In genomic region chr6:117480651-117481050, GRCh38 we compare ENCODE assay signal across 1 cellular context.
TF ChIP-seq lines count a peak whose summit lies in the region.

No MANE protein-coding gene starts in this region.

TF ChIP-seq in HepG2, 621 proteins besides CTCF, POLR2A, EP300 and RAD21:
- TF ChIP-seq CEBPG (CRISPR knock-in tag; IDR thresholded peaks at IDR 0.05) (peak; percentile 11; the same call in 1 of the 2 replicates), HMGXB4 (CRISPR knock-in tag; IDR thresholded peaks at IDR 0.05; ENCODE audit: borderline replicate concordance in 1 of 2, low read depth in 1 of 2) (0 out of 4 replicates have a peak, but pooled peaks of 1 of the 2 experiments have one; percentile 0), FOXO4 (CRISPR knock-in tag; conservative IDR thresholded peaks at IDR 0.05) (no peak), SOX13 (IDR thresholded peaks at IDR 0.05) (no peak), SOX13 (CRISPR knock-in tag; conservative IDR thresholded peaks at IDR 0.05 in 1 of 2, IDR thresholded peaks at IDR 0.05 in 1 of 2) (peak in 1 of 2 experiments; percentile 63; a peak in 2 of 4 replicates), ZNF12 (CRISPR knock-in tag; IDR thresholded peaks at IDR 0.05) (0 out of 2 replicates have a peak, but pooled peaks have one; percentile 20), NR2C2 (CRISPR knock-in tag; IDR thresholded peaks at IDR 0.05; ENCODE audit: borderline replicate concordance) (0 out of 2 replicates have a peak, but pooled peaks have one; percentile 11), ZNF281 (CRISPR knock-in tag; IDR thresholded peaks at IDR 0.05; ENCODE audit: borderline replicate concordance) (no peak), KLF6 (CRISPR knock-in tag; IDR thresholded peaks at IDR 0.05) (0 out of 2 replicates have a peak, but pooled peaks have one; percentile 14), ISX (CRISPR knock-in tag; conservative IDR thresholded peaks at IDR 0.05) (0 out of 2 replicates have a peak, but pooled peaks have one; percentile 9), ZNF775 (CRISPR knock-in tag; IDR thresholded peaks at IDR 0.05; ENCODE audit: borderline replicate concordance) (no peak), ELF4 (CRISPR knock-in tag; IDR thresholded peaks at IDR 0.05; ENCODE audit: borderline replicate concordance) (0 out of 2 replicates have a peak, but pooled peaks have one; percentile 12), THAP8 (CRISPR knock-in tag; IDR thresholded peaks at IDR 0.05; ENCODE audit: borderline replicate concordance) (no peak), ZBTB37 (CRISPR knock-in tag; IDR thresholded peaks at IDR 0.05) (no peak), FOXK2 (IDR thresholded peaks at IDR 0.05) (no peak), ZNF672 (CRISPR knock-in tag; IDR thresholded peaks at IDR 0.05) (no peak)
